26 cellular contexts compared by ENCODE assay signal in the genomic region with DNA sequence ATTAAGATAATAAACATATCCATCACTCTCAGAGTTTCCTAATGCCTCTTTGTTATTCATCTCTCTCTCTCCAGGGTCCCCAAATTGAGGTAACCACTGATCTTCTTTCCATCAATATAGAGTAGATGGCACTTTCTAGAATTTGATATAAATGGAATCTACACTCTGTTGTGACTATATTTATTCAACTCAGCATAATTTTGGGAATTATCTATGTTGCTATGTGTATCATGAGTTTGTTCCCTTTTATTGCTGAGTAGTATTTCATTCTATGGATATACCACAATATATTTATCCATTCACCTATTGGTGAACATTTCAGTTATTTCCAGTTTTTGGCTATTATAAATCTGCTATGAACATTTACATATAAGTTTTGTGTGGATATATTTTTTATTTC.
"Had no signal": no experiment of that assay in that cellular context is flagged by ENCODE, and none has a peak within 500 bp of the region (broad histone marks: within the 10 kb centered on the region; RNA-seq: fewer than 3 reads in every experiment).

No MANE protein-coding gene starts in this region.

- ATAC-seq: effector memory CD8-positive, alpha-beta T cell; esophagus mucosa; gastrocnemius medialis; heart right ventricle; left cardiac atrium; left lung; left ventricle myocardium superior; lower lobe of right lung; mucosa of descending colon had no signal

- H3K36me3 ChIP-seq: colonic mucosa, esophagus squamous epithelium, gastrocnemius medialis, heart right ventricle, left lung, lower lobe of right lung had no signal

- H3K27ac ChIP-seq: colonic mucosa, epithelial cell of prostate, esophagus squamous epithelium, gastrocnemius medialis, heart right ventricle, left lung, lower lobe of right lung had no signal

- H3K9me3 ChIP-seq: colonic mucosa, esophagus squamous epithelium, gastrocnemius medialis, lower lobe of right lung, mucosa of descending colon had no signal

- H3K4me3 ChIP-seq: colonic mucosa, esophagus squamous epithelium, gastrocnemius medialis, heart right ventricle, left lung, lower lobe of right lung, mucosa of descending colon had no signal

- FAIRE-seq: endometrium, islet of Langerhans, keratinocyte had no signal

- H3K27me3 ChIP-seq: colonic mucosa, esophagus squamous epithelium, gastrocnemius medialis, heart right ventricle, left lung had no signal

- H3K4me1 ChIP-seq: colonic mucosa, esophagus squamous epithelium, gastrocnemius medialis, heart right ventricle, left lung, lower lobe of right lung had no signal

- DNase-seq: colonic mucosa; cortex of kidney; effector CD8-positive, alpha-beta T cell; effector memory CD8-positive, alpha-beta T cell; endodermal cell; erythroblast; esophagus squamous epithelium; foreskin fibroblast; foreskin melanocyte; gastrocnemius medialis; glutamatergic neuron; head of caudate nucleus; heart right ventricle; hippocampal formation; left cardiac atrium; left lung; left ventricle myocardium superior; lower lobe of right lung; mesenchymal stem cell; mucosa of descending colon; naive B cell had no signal
